8 cellular contexts compared by ENCODE assay signal in genomic region chr9:97307091-97307490, GRCh38. TPM values are rescaled to one million over a fixed set of nuclear protein-coding genes. Genes with fewer than 3 reads are reported as not detected.
DNase-seq lines count a peak whose midpoint lies in the region; ATAC-seq and TF ChIP-seq lines count a peak whose summit lies in the region.

No MANE protein-coding gene starts in this region.

- intact Hi-C loops in right cardiac atrium (cut with DNase I), result no loop called here

- peak; percentile 40 for DNase-seq in DMS53 treated with DMSO at 0.1 percent for 48 hours (lab: John Stamatoyannopoulos, UW; ENCODE audit: unreplicated experiment)
- DNase-seq in activated naive CD8-positive, alpha-beta T cell treated with anti-CD3 and anti-CD28 coated beads for 36 hours, result peak; percentile 34
- DNase-seq in right cardiac atrium, result peak; percentile 86 to 93 (median 87)
- DNase-seq in renal cortical epithelial cell (ENCODE audit: low read depth), result peak; percentile 83
- DNase-seq in SW480 (ENCODE audit: low spot score), result no peak
- no peak for DNase-seq in SHP77 (lab: John Stamatoyannopoulos, UW)
- DNase-seq in chondrocyte (ENCODE audit: low spot score), result no peak

- peaks cover 4% of the 10 kb centered on the region for H3K36me3 Mint-ChIP-seq in activated naive CD8-positive, alpha-beta T cell treated with anti-CD3 and anti-CD28 coated beads for 36 hours
- peaks cover 2% of the 10 kb centered on the region for H3K36me3 Mint-ChIP-seq in chondrocyte (ENCODE audit: low read depth)

- no peak overlapping the region for H3K4me3 ChIP-seq in right cardiac atrium (ENCODE audit: low read length)

- H3K4me3 Mint-ChIP-seq in activated naive CD8-positive, alpha-beta T cell treated with anti-CD3 and anti-CD28 coated beads for 36 hours, result no peak overlapping the region
- no peak overlapping the region for H3K4me3 Mint-ChIP-seq in chondrocyte (ENCODE audit: unreplicated experiment)

- ATAC-seq in right cardiac atrium, result peak; percentile 78 to 95
- no peak for ATAC-seq in GM21737 (IDR thresholded peaks at IDR 0.05; ENCODE audit: unreplicated experiment)

- H3K9me3 ChIP-seq in right cardiac atrium (ENCODE audit: control insufficient read depth, low read length), result no peaks in the 10 kb centered on the region

- H3K4me1 ChIP-seq in right cardiac atrium (ENCODE audit: control insufficient read depth, insufficient read depth, low read length), result no peaks in the 10 kb centered on the region

- no peak for TF ChIP-seq CTCF in chondrocyte (IDR thresholded peaks at IDR 0.05)

- WGBS in right cardiac atrium, result 14% methylated on average over 19 of the region's 19 CpGs

- H3K27ac Mint-ChIP-seq in activated naive CD8-positive, alpha-beta T cell treated with anti-CD3 and anti-CD28 coated beads for 36 hours, result no peak overlapping the region
- no peak overlapping the region for H3K27ac Mint-ChIP-seq in chondrocyte (ENCODE audit: unreplicated experiment)

- H3K27me3 Mint-ChIP-seq in activated naive CD8-positive, alpha-beta T cell treated with anti-CD3 and anti-CD28 coated beads for 36 hours, result no peaks in the 10 kb centered on the region
- no peaks in the 10 kb centered on the region for H3K27me3 Mint-ChIP-seq in chondrocyte (ENCODE audit: low read depth)

- peaks cover 3% of the 10 kb centered on the region for H3K9me3 Mint-ChIP-seq in activated naive CD8-positive, alpha-beta T cell treated with anti-CD3 and anti-CD28 coated beads for 36 hours
- H3K9me3 Mint-ChIP-seq in chondrocyte (ENCODE audit: low read depth), result peaks cover 16% of the 10 kb centered on the region

- H3K4me1 Mint-ChIP-seq in activated naive CD8-positive, alpha-beta T cell treated with anti-CD3 and anti-CD28 coated beads for 36 hours, result no peaks in the 10 kb centered on the region
- peaks cover 10% of the 10 kb centered on the region for H3K4me1 Mint-ChIP-seq in chondrocyte (ENCODE audit: low read depth)

- no peak overlapping the region for H3K27ac ChIP-seq in right cardiac atrium (ENCODE audit: low read length)

- no peaks in the 10 kb centered on the region for H3K27me3 ChIP-seq in right cardiac atrium (ENCODE audit: control insufficient read depth, insufficient read depth)

RNA-seq across cellular contexts. Expression of gene CCDC180, which starts 0.4 kb away (rescaled TPM):
- 1 to 10 TPM in 1 of 2 experiments, under 1 TPM in 1; 0.54 to 1.3 TPM for total RNA-seq in activated naive CD8-positive, alpha-beta T cell treated with anti-CD3 and anti-CD28 coated beads for 36 hours
- 1 to 10 TPM; 2.0 to 6.6 (median 2.5) TPM for total RNA-seq in right cardiac atrium
- 3.2 TPM for polyA plus RNA-seq in right cardiac atrium
- total RNA-seq in renal cortical epithelial cell, result 0.17 and 1.5 TPM in 2 replicates
- total RNA-seq in chondrocyte, result 5.1 to 8.5 TPM (median 5.4 TPM) in 3 replicates

Comparison
In these comparisons a context has a peak if more than half of its experiments do, and no peak if none do; other contexts are left out.
1. DNase-seq: peak in DMS53 treated with DMSO at 0.1 percent for 48 hours (single experiment), activated naive CD8-positive, alpha-beta T cell treated with anti-CD3 and anti-CD28 coated beads for 36 hours (single experiment), right cardiac atrium (3 of 3) and renal cortical epithelial cell (single experiment); none in SW480 (single experiment), SHP77 (0 of 2) and chondrocyte (single experiment).